In genomic region chr2:188787002-188787660, GRCh38 we compare ENCODE assay signal across 8 cellular contexts.
A peak's percentile ranks its signal among the peaks of the same experiment; 100 is the strongest.
DNase-seq lines count a peak whose midpoint lies in the region; ATAC-seq, FAIRE-seq and TF ChIP-seq lines count a peak whose summit lies in the region.
"Had no signal": no experiment of that assay in that cellular context is flagged by ENCODE, and none has a peak within 500 bp of the region (broad histone marks: within the 10 kb centered on the region; RNA-seq: fewer than 3 reads in every experiment).

No MANE protein-coding gene starts in this region.

- H3K9ac ChIP-seq in endothelial cell of umbilical vein (replicated peaks; ENCODE audit: extremely low read depth, insufficient read depth, low read length) = no peak overlapping the region
- H3K9ac ChIP-seq in mucosa of rectum (ENCODE audit: low read depth in 1 of 2, low read length in 2 of 2) = no peak overlapping the region

- ATAC-seq in upper lobe of right lung = peak; percentile 40
- no peak for ATAC-seq in left lobe of liver
- no peak for ATAC-seq in GM21360 (IDR thresholded peaks at IDR 0.05; ENCODE audit: unreplicated experiment)
- no peak for ATAC-seq in GM21529 (IDR thresholded peaks at IDR 0.05; ENCODE audit: unreplicated experiment)

- H3K27me3 ChIP-seq in endothelial cell of umbilical vein (ENCODE audit: control insufficient read depth in 2 of 2, insufficient read depth in 2 of 2, low read length in 2 of 2) (no peaks in the 10 kb centered on the region), mucosa of rectum (ENCODE audit: control insufficient read depth in 2 of 2, insufficient read depth in 2 of 2, low read length in 2 of 2) (no peaks in the 10 kb centered on the region), upper lobe of right lung (no peaks in the 10 kb centered on the region)

- intact Hi-C loops in endothelial cell of umbilical vein (cut with micrococcal nuclease) = no loop called here
- intact Hi-C loops in upper lobe of right lung (cut with DNase I) = no loop called here

- H3K27ac ChIP-seq in endothelial cell of umbilical vein (ENCODE audit: insufficient read depth, low read depth, low read length) = no peak overlapping the region
- peak overlapping the region; percentile 59 to 72 for H3K27ac ChIP-seq in mucosa of rectum (ENCODE audit: low read depth in 2 of 2, low read length in 2 of 2)
- H3K27ac ChIP-seq in upper lobe of right lung = peak overlapping the region; percentile 28

- H3K4me1 ChIP-seq in endothelial cell of umbilical vein (ENCODE audit: control insufficient read depth, extremely low read depth, insufficient read depth, low read length) = peaks cover 26% of the 10 kb centered on the region
- no peaks in the 10 kb centered on the region for H3K4me1 ChIP-seq in mucosa of rectum (ENCODE audit: control insufficient read depth in 2 of 2, insufficient read depth in 2 of 2, low read length in 2 of 2)
- no peaks in the 10 kb centered on the region for H3K4me1 ChIP-seq in upper lobe of right lung

- no peaks in the 10 kb centered on the region for H3K9me1 ChIP-seq in endothelial cell of umbilical vein (replicated peaks; ENCODE audit: control insufficient read depth, extremely low read depth, insufficient read depth, low read length)

- no peaks in the 10 kb centered on the region for H3K9me3 ChIP-seq in endothelial cell of umbilical vein (replicated peaks; ENCODE audit: control insufficient read depth, insufficient read depth, low read length)
- H3K9me3 ChIP-seq in mucosa of rectum (ENCODE audit: control insufficient read depth in 2 of 2, low read length in 2 of 2) = no peaks in the 10 kb centered on the region
- no peaks in the 10 kb centered on the region for H3K9me3 ChIP-seq in upper lobe of right lung

- POLR2A ChIA-PET in endothelial cell of umbilical vein (lab: Charles Lee) = no interaction called here

- BruUV-seq in endothelial cell of umbilical vein (replicated peaks; lab: Mats Ljungman, UMichigan) = no TSS peak

- no peak overlapping the region for H3K4me2 ChIP-seq in endothelial cell of umbilical vein (ENCODE audit: insufficient read depth, low read length)

- H3K36me3 ChIP-seq in endothelial cell of umbilical vein (ENCODE audit: control insufficient read depth in 2 of 2, extremely low read depth in 1 of 2, insufficient read depth in 2 of 2, low read length in 2 of 2) (no peaks in the 10 kb centered on the region), mucosa of rectum (ENCODE audit: control insufficient read depth in 2 of 2, insufficient read depth in 2 of 2, low read length in 2 of 2) (no peaks in the 10 kb centered on the region), upper lobe of right lung (no peaks in the 10 kb centered on the region)

- dilution Hi-C loops in endothelial cell of umbilical vein (cut with MboI; ENCODE audit: extremely low pct_ligation_motif_present, low sequenced_read_pairs) = no loop called here

- no peak for TF ChIP-seq POLR2A in endothelial cell of umbilical vein (IDR thresholded peaks at IDR 0.05; ENCODE audit: low read depth, low read length)

- no peak for FAIRE-seq in endothelial cell of umbilical vein (lab: Jason Lieb, UNC)

- TF ChIP-seq CTCF in endothelial cell of umbilical vein (IDR thresholded peaks at IDR 0.05; ENCODE audit: extremely low read depth in 1 of 2, insufficient read depth in 1 of 2, low read depth in 1 of 2, low read length in 2 of 2) (no peak), upper lobe of right lung (IDR thresholded peaks at IDR 0.05) (no peak)

- CTCF ChIA-PET in endothelial cell of umbilical vein (lab: Charles Lee) = interaction anchor here (0.9 to 2.2 kb wide), 3 partner anchors 11 to 197 kb away, joined by 3 to 19 read pairs (median 4); no protein-coding TSS in a partner anchor

- no peaks in the 10 kb centered on the region for H4K20me1 ChIP-seq in endothelial cell of umbilical vein (replicated peaks; ENCODE audit: control insufficient read depth, extremely low read depth, insufficient read depth, low read length)

- no peaks in the 10 kb centered on the region for H3K79me2 ChIP-seq in endothelial cell of umbilical vein (ENCODE audit: control insufficient read depth, insufficient read depth, low read length)

- peak overlapping the region; percentile 25 for H2AFZ ChIP-seq in endothelial cell of umbilical vein (ENCODE audit: low read depth, low read length)

- DNase-seq in NCI-H226 (peak; percentile 65), endothelial cell of umbilical vein (ENCODE audit: low read depth, low spot score) (peak; percentile 54), upper lobe of right lung (no peak), left lobe of liver (ENCODE audit: low spot score) (no peak)
- DNase-seq: activated B cell treated with CpG ODN at 0.5 μM for 24 hours had no signal

- no peak overlapping the region for H3K4me3 ChIP-seq in endothelial cell of umbilical vein (replicated peaks in 1 of 3; ENCODE audit: insufficient read depth in 1 of 3, low read depth in 1 of 3, low read length in 3 of 3)
- H3K4me3 ChIP-seq in mucosa of rectum (ENCODE audit: low read length in 2 of 2) = no peak overlapping the region
- no peak overlapping the region for H3K4me3 ChIP-seq in upper lobe of right lung

TF ChIP-seq in endothelial cell of umbilical vein, 7 proteins besides CTCF, POLR2A, EP300 and RAD21:
- no peak for TF ChIP-seq MYC (IDR thresholded peaks at IDR 0.05; ENCODE audit: low read depth, low read length)
- no peak for TF ChIP-seq POLR2AphosphoS5 (IDR thresholded peaks at IDR 0.05; ENCODE audit: insufficient read depth, low read depth, low read length)
- no peak for TF ChIP-seq MAX (IDR thresholded peaks at IDR 0.05; ENCODE audit: insufficient read depth, insufficient read length)
- TF ChIP-seq FOS (IDR thresholded peaks at IDR 0.05; ENCODE audit: borderline replicate concordance, insufficient read depth, low read length) = no peak
- TF ChIP-seq EZH2 (IDR thresholded peaks at IDR 0.05; ENCODE audit: borderline replicate concordance, low read depth, low read length, severe bottlenecking) = no peak
- no peak for TF ChIP-seq GATA2 (IDR thresholded peaks at IDR 0.05; ENCODE audit: insufficient read depth, insufficient read length, low read depth, low read length)
- TF ChIP-seq JUN (IDR thresholded peaks at IDR 0.05; ENCODE audit: borderline replicate concordance, insufficient read depth, insufficient read length, low read depth) = no peak

Comparison
In these comparisons a context has a peak if more than half of its experiments do, and no peak if none do; other contexts are left out.
1. DNase-seq: peak in NCI-H226 (single experiment) and endothelial cell of umbilical vein (single experiment); none in upper lobe of right lung (single experiment) and left lobe of liver (single experiment).